In genomic region chr13:55583953-55584593, GRCh38 we compare ENCODE assay signal across 25 cellular contexts.
DNase-seq lines count a peak whose midpoint lies in the region; ATAC-seq, FAIRE-seq and TF ChIP-seq lines count a peak whose summit lies in the region.
"Had no signal": no experiment of that assay in that cellular context is flagged by ENCODE, and none has a peak within 500 bp of the region (broad histone marks: within the 10 kb centered on the region; RNA-seq: fewer than 3 reads in every experiment).

No MANE protein-coding gene starts in this region.

- intact Hi-C loops in activated naive CD4-positive, alpha-beta T cell treated with anti-CD3 and anti-CD28 coated beads for 36 hours (cut with micrococcal nuclease), result no loop called here

- H2BK5ac ChIP-seq in H9 (ENCODE audit: insufficient read length, low read length), result no peak overlapping the region
- peak overlapping the region; percentile 80; the same call in 1 of the 2 replicates for H2BK5ac ChIP-seq in H1 (ENCODE audit: low read depth, low read length)

- H4K8ac ChIP-seq in H9 (replicated peaks; ENCODE audit: insufficient read length, low read depth, low read length) (no peak overlapping the region), H1 (ENCODE audit: extremely low read depth, insufficient read depth, low read length) (no peak overlapping the region)

- H2AK5ac ChIP-seq in H9 (ENCODE audit: insufficient read length, low read length) (no peak overlapping the region), H1 (ENCODE audit: low read depth, low read length) (no peak overlapping the region)

- H3K27ac ChIP-seq in H9 (ENCODE audit: insufficient read length, low read depth, low read length) (peak overlapping the region; percentile 89), H1 (ENCODE audit: low read depth, low read length) (peak overlapping the region; percentile 78; the same call in 1 of the 2 replicates), iPS-18a (ENCODE audit: low read length) (peak overlapping the region; percentile 54)
- H3K27ac ChIP-seq: BLaER1, RWPE1 had no signal

- TF ChIP-seq EP300 in H1 (IDR thresholded peaks at IDR 0.05; ENCODE audit: borderline replicate concordance in 1 of 2, low read depth in 2 of 2, low read length in 2 of 2), result no peak

- H3K56ac ChIP-seq in H9 (ENCODE audit: insufficient read length, low read depth, low read length) (no peak overlapping the region), H1 (replicated peaks; ENCODE audit: insufficient read length, low read depth, low read length) (peak overlapping the region; percentile 50)

- H3K9me3 Mint-ChIP-seq in H9, result peaks cover 2 to 38% of the 10 kb centered on the region in 2 experiments; a peak in 4 of 5 replicates
- peaks cover 5% of the 10 kb centered on the region for H3K9me3 Mint-ChIP-seq in activated naive CD4-positive, alpha-beta T cell treated with anti-CD3 and anti-CD28 coated beads for 36 hours

- no peak for TF ChIP-seq RAD21 in H1 (IDR thresholded peaks at IDR 0.05 in 1 of 2, conservative IDR thresholded peaks at IDR 0.05 in 1 of 2; ENCODE audit: low read depth in 2 of 2, low read length in 2 of 2)

- TF ChIP-seq CTCF in H9 (conservative IDR thresholded peaks at IDR 0.05), result no peak
- TF ChIP-seq CTCF in H1 (IDR thresholded peaks at IDR 0.05; ENCODE audit: control extremely low read depth in 1 of 3, insufficient read depth in 1 of 3, low read depth in 1 of 3, low read length in 3 of 3), result no peak

- H3K79me1 ChIP-seq in H9 (ENCODE audit: insufficient read depth, low read depth, low read length, poor library complexity, severe bottlenecking) (no peaks in the 10 kb centered on the region), H1 (ENCODE audit: low read depth, low read length) (no peaks in the 10 kb centered on the region; the same call in 1 of the 2 replicates)

- ATAC-seq in GM21619 (IDR thresholded peaks at IDR 0.05; ENCODE audit: unreplicated experiment), result no peak
- ATAC-seq: Panc1 had no signal

- peaks cover 4% of the 10 kb centered on the region; the same call in 1 of the 2 replicates for H3K4me1 ChIP-seq in H9 (ENCODE audit: insufficient read depth, low read length)
- peaks cover 0 to 9% (median 4%) of the 10 kb centered on the region in 4 experiments; a peak in 3 of 7 replicates for H3K4me1 ChIP-seq in H1 (replicated peaks in 1 of 4; ENCODE audit: control insufficient read depth in 3 of 4, insufficient read depth in 4 of 4, low read length in 3 of 4)
- H3K4me1 ChIP-seq in iPS-18a (ENCODE audit: control insufficient read depth, low read depth, low read length), result peaks cover 20% of the 10 kb centered on the region
- H3K4me1 ChIP-seq: BLaER1 had no signal

- no peaks in the 10 kb centered on the region for H3K23me2 ChIP-seq in H9 (ENCODE audit: insufficient read length, low read depth, low read length, poor library complexity, severe bottlenecking)
- peaks cover 3% of the 10 kb centered on the region; the same call in 1 of the 2 replicates for H3K23me2 ChIP-seq in H1 (ENCODE audit: low read depth, low read length)

- peak; percentile 13 for FAIRE-seq in H1 (lab: Jason Lieb, UNC)
- FAIRE-seq: A204.1, GM18507, H54, HTR-8/SVneo had no signal

- peak in 1 of 2 experiments; percentile 37; a peak in 1 of 3 replicates for TF ChIP-seq POLR2A in H1 (IDR thresholded peaks at IDR 0.05; ENCODE audit: control extremely low read depth in 1 of 2, low read depth in 2 of 2, low read length in 2 of 2)

- H3K18ac ChIP-seq in H9 (ENCODE audit: insufficient read length, low read depth, low read length), result no peak overlapping the region
- peak overlapping the region; percentile 79 for H3K18ac ChIP-seq in H1 (ENCODE audit: extremely low read depth, low read length)

- H2AFZ ChIP-seq in H9 (ENCODE audit: low read length) (no peak overlapping the region), H1 (ENCODE audit: low read length) (no peak overlapping the region)

- H2BK120ac ChIP-seq in H9 (ENCODE audit: low read depth, low read length, poor library complexity, severe bottlenecking) (no peak overlapping the region), H1 (replicated peaks; ENCODE audit: low read depth, low read length) (peak overlapping the region; percentile 85)

- H4K20me1 ChIP-seq in H9 (ENCODE audit: control insufficient read depth, insufficient read depth, insufficient read length), result no peaks in the 10 kb centered on the region
- no peaks in the 10 kb centered on the region for H4K20me1 ChIP-seq in H1 (replicated peaks in 1 of 2; ENCODE audit: control insufficient read depth in 1 of 2, insufficient read depth in 2 of 2, low read length in 2 of 2)
- H4K20me1 ChIP-seq: BLaER1 had no signal

- H4K5ac ChIP-seq in H9 (ENCODE audit: insufficient read length, low read depth, low read length), result no peak overlapping the region
- peak overlapping the region; percentile 61 for H4K5ac ChIP-seq in H1 (ENCODE audit: insufficient read length, low read depth, low read length)

- no peak overlapping the region for H3K14ac ChIP-seq in H9 (ENCODE audit: insufficient read depth, low read length)
- no peak overlapping the region for H3K14ac ChIP-seq in H1 (ENCODE audit: insufficient read length)

- H2BK12ac ChIP-seq in H9 (ENCODE audit: insufficient read length, low read depth, low read length) (no peak overlapping the region), H1 (ENCODE audit: low read depth, low read length) (no peak overlapping the region)

- CTCF ChIA-PET in H1 (lab: Charles Lee; ENCODE audit: partially characterized antibody), result no interaction called here
- CTCF ChIA-PET in activated naive CD4-positive, alpha-beta T cell treated with anti-CD3 and anti-CD28 coated beads for 36 hours (lab: Charles Lee), result no interaction called here

- H3K23ac ChIP-seq in H9 (ENCODE audit: insufficient read length, low read depth, low read length), result no peak overlapping the region
- H3K23ac ChIP-seq in H1 (ENCODE audit: insufficient read length), result no peak overlapping the region

- H3K27me3 ChIP-seq in H9 (ENCODE audit: insufficient read depth, low read length) (no peaks in the 10 kb centered on the region), H1 (replicated peaks in 1 of 4; ENCODE audit: control insufficient read depth in 3 of 4, extremely low read depth in 1 of 4, insufficient read depth in 3 of 4, low read length in 3 of 4) (no peaks in the 10 kb centered on the region), iPS-18a (ENCODE audit: control insufficient read depth, insufficient read depth, low read length) (no peaks in the 10 kb centered on the region)
- H3K27me3 ChIP-seq: BLaER1 had no signal

- H3K4me3 Mint-ChIP-seq in H9, result peak overlapping the region; percentile 97 to 98
- no peak overlapping the region for H3K4me3 Mint-ChIP-seq in activated naive CD4-positive, alpha-beta T cell treated with anti-CD3 and anti-CD28 coated beads for 36 hours
- H3K4me3 Mint-ChIP-seq: CD4-positive, CD25-positive, alpha-beta regulatory T cell had no signal

- no peak overlapping the region for H2BK20ac ChIP-seq in H9 (ENCODE audit: low read depth, low read length, poor library complexity, severe bottlenecking)
- H2BK20ac ChIP-seq in H1 (ENCODE audit: low read length), result peak overlapping the region; percentile 18; the same call in 1 of the 2 replicates

- H3K4me2 ChIP-seq in H9 (ENCODE audit: insufficient read depth, insufficient read length, low read length), result peak overlapping the region; percentile 67
- peak overlapping the region; percentile 27 to 55 for H3K4me2 ChIP-seq in H1 (ENCODE audit: insufficient read depth in 1 of 2, low read depth in 2 of 2, low read length in 2 of 2)
- H3K4me2 ChIP-seq: BLaER1 had no signal

- H3K79me2 ChIP-seq in H9 (ENCODE audit: insufficient read depth, low read length) (peaks cover 20% of the 10 kb centered on the region; the same call in 1 of the 2 replicates), H1 (ENCODE audit: control insufficient read depth in 1 of 2, insufficient read depth in 2 of 2, low read length in 2 of 2) (peaks cover 0 to 53% of the 10 kb centered on the region in 2 experiments; a peak in 3 of 4 replicates)

- H2BK15ac ChIP-seq in H9 (ENCODE audit: low read depth, low read length), result no peak overlapping the region
- H2BK15ac ChIP-seq in H1 (ENCODE audit: low read length), result no peak overlapping the region

- H3T11ph ChIP-seq in H9 (ENCODE audit: low read length), result no peak overlapping the region

- no peak overlapping the region for H3K4ac ChIP-seq in H9 (ENCODE audit: low read depth, low read length)
- peak overlapping the region; percentile 97 for H3K4ac ChIP-seq in H1 (replicated peaks; ENCODE audit: insufficient read length, low read depth, low read length)

- H3K4me3 ChIP-seq in H1 (ENCODE audit: extremely low read depth in 1 of 4, insufficient read depth in 2 of 4, low read depth in 3 of 4, low read length in 4 of 4) (peak overlapping the region in 2 of 4 experiments; percentile 24 to 77; a peak in 5 of 8 replicates), iPS-18a (ENCODE audit: low read length) (peak overlapping the region; percentile 48)
- H3K4me3 ChIP-seq: BLaER1 had no signal

- H4K91ac ChIP-seq in H9 (ENCODE audit: insufficient read length, low read depth, low read length) (no peak overlapping the region), H1 (replicated peaks; ENCODE audit: insufficient read length, low read length) (peak overlapping the region; percentile 99)

- whole genome bisulfite sequencing in H9 (ENCODE audit: extremely low coverage, insufficient read length, low lambda C conversion rate), result no CpG with 5 or more reads among the region's 6 CpGs
- 4% methylated on average over 6 of the region's 6 CpGs; no CpG with 5 or more reads in 1 of the 2 experiments for WGBS in H1 (ENCODE audit: extremely low coverage in 1 of 2, insufficient coverage in 1 of 2, insufficient read length in 1 of 2, insufficient replicate concordance in 2 of 2, low coverage in 1 of 2, low lambda C conversion rate in 2 of 2, missing lambda C conversion rate in 1 of 2), 2 experiments

- H3K36me3 ChIP-seq in H1 (ENCODE audit: control insufficient read depth in 2 of 4, insufficient read depth in 4 of 4, low read length in 3 of 4), result peaks cover 0 to 15% (median 8%) of the 10 kb centered on the region in 4 experiments; a peak in 5 of 8 replicates
- peaks cover 2% of the 10 kb centered on the region for H3K36me3 ChIP-seq in iPS-18a (ENCODE audit: control insufficient read depth, low read depth, low read length)
- H3K36me3 ChIP-seq: BLaER1 had no signal

- DNase-seq in H9, result peak; percentile 63
- DNase-seq in H1 (ENCODE audit: low read depth in 1 of 2, low spot score in 2 of 2), result no peak
- DNase-seq in amygdala (lab: John Stamatoyannopoulos, UW), result no peak
- DNase-seq in activated naive CD4-positive, alpha-beta T cell treated with anti-CD3 and anti-CD28 coated beads for 36 hours, result no peak
- DNase-seq in NCI-H82 treated with DMSO at 0.1 percent for 48 hours (lab: John Stamatoyannopoulos, UW; ENCODE audit: unreplicated experiment), result no peak
- DNase-seq: CD4-positive, CD25-positive, alpha-beta regulatory T cell; DMS153; DND-41; Karpas-422; NCI-H1092; NCI-H1417 treated with DMSO at 0.1 percent for 48 hours; NCI-H1694 treated with DMSO at 0.1 percent for 48 hours; NCI-H2081; NCI-H2227 treated with DMSO at 0.1 percent for 48 hours; NCI-H526 treated with DMSO at 0.1 percent for 48 hours; SHP77 had no signal

- peaks cover 3% of the 10 kb centered on the region; the same call in 1 of the 2 replicates for H3K27me3 Mint-ChIP-seq in H9 (ENCODE audit: low read depth)
- no peaks in the 10 kb centered on the region for H3K27me3 Mint-ChIP-seq in activated naive CD4-positive, alpha-beta T cell treated with anti-CD3 and anti-CD28 coated beads for 36 hours (ENCODE audit: low read depth)
- H3K27me3 Mint-ChIP-seq: CD4-positive, CD25-positive, alpha-beta regulatory T cell had no signal

- H3K9me3 ChIP-seq in H9 (ENCODE audit: control insufficient read depth, low read depth, low read length) (no peaks in the 10 kb centered on the region), H1 (ENCODE audit: insufficient read depth in 2 of 2, low read depth in 1 of 2, low read length in 1 of 2) (no peaks in the 10 kb centered on the region), iPS-18a (ENCODE audit: control insufficient read depth, low read depth, low read length) (no peaks in the 10 kb centered on the region)
- H3K9me3 ChIP-seq: BLaER1 had no signal

- H3K4me1 Mint-ChIP-seq in H9, result peaks cover 31 to 52% of the 10 kb centered on the region in 2 experiments
- H3K4me1 Mint-ChIP-seq in activated naive CD4-positive, alpha-beta T cell treated with anti-CD3 and anti-CD28 coated beads for 36 hours (ENCODE audit: low read depth), result no peaks in the 10 kb centered on the region
- H3K4me1 Mint-ChIP-seq: CD4-positive, CD25-positive, alpha-beta regulatory T cell had no signal

- H3K27ac Mint-ChIP-seq in H9, result peak overlapping the region; percentile 97 to 99 (median 99)
- H3K27ac Mint-ChIP-seq in activated naive CD4-positive, alpha-beta T cell treated with anti-CD3 and anti-CD28 coated beads for 36 hours, result no peak overlapping the region

- POLR2A ChIA-PET in H1 (lab: Charles Lee; ENCODE audit: partially characterized antibody), result interaction anchor here (1.2 to 2.8 kb wide), 9 partner anchors 7 to 74 kb away, joined by 3 to 17 read pairs (median 4); no protein-coding TSS in a partner anchor

- H3K36me3 Mint-ChIP-seq in H9 (ENCODE audit: insufficient read depth in 1 of 3, low read depth in 3 of 3), result peaks cover 57 to 67% (median 65%) of the 10 kb centered on the region in 3 experiments
- H3K36me3 Mint-ChIP-seq in activated naive CD4-positive, alpha-beta T cell treated with anti-CD3 and anti-CD28 coated beads for 36 hours (ENCODE audit: low read depth), result no peaks in the 10 kb centered on the region
- H3K36me3 Mint-ChIP-seq: CD4-positive, CD25-positive, alpha-beta regulatory T cell had no signal

- H3K9ac ChIP-seq in H9 (ENCODE audit: extremely low read depth, insufficient read length, low read length) (no peak overlapping the region), H1 (replicated peaks in 1 of 4; ENCODE audit: extremely low read depth in 1 of 4, low read depth in 3 of 4, low read length in 3 of 4) (peak overlapping the region in 1 of 4 experiments; percentile 30; a peak in 1 of 7 replicates), iPS-18a (ENCODE audit: low read length) (peak overlapping the region; percentile 29)
- H3K9ac ChIP-seq: BLaER1 had no signal
